In the genomic region with DNA sequence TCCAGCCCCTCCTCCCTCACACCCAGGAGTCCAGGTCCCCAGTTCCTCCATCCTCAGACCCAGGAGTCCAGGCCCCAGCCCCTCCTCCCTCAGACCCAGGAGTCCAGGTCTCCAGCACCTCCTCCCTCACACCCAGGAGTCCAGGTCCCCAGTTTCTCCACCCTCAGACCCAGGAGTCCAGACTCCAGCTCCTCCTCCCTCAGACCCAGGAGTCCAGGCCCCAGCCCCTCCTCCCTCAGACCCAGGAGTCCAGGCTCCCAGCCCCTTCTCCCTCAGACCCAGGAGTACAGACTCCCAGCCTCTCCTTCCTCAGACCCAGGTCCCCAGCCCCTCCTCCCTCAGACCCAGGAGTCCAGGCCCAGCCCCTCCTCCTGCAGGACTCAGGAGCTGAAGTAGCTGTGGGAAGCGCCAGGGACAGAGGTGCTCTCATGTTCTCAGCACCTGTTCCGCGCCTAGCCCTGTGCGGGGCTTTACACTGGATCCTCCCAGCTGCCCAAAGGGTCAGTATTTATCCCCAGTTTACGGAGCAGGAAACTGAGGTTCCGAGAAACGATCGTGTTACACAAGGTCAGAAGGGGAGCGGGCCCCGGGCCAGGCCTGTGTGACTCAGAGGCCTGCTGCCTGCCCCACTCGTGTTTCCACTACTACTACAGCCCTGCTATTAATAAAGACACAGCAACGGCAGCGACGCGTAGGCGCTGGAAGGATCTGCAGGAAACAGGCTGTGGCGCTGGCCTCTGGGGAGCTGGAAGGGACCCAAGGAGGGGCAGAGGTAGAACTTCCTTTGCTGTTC, we compare ENCODE assay signal across 8 cellular contexts. TPM values are rescaled to one million over a fixed set of nuclear protein-coding genes. Genes with fewer than 3 reads are reported as not detected.
DNase-seq lines count a peak whose midpoint lies in the region; ATAC-seq and TF ChIP-seq lines count a peak whose summit lies in the region.

No MANE protein-coding gene starts in this region.

- no peak for TF ChIP-seq POLR2A in body of pancreas (IDR thresholded peaks at IDR 0.05)
- no peak for TF ChIP-seq POLR2A in transverse colon (IDR thresholded peaks at IDR 0.05)

- peak overlapping the region in 2 of 4 donors; percentile 25 to 34 for H3K27ac ChIP-seq in body of pancreas
- H3K27ac ChIP-seq in transverse colon, result peak overlapping the region; percentile 56 to 67 (median 62)

- no peak overlapping the region for H3K4me3 ChIP-seq in body of pancreas
- H3K4me3 ChIP-seq in transverse colon, result no peak overlapping the region

- ATAC-seq in body of pancreas, result peak; percentile 57
- ATAC-seq in left lobe of liver, result peak; percentile 69
- no peak for ATAC-seq in GM21360 (IDR thresholded peaks at IDR 0.05; ENCODE audit: unreplicated experiment)

- TF ChIP-seq CTCF in body of pancreas (IDR thresholded peaks at IDR 0.05), result no peak
- no peak for TF ChIP-seq CTCF in transverse colon (IDR thresholded peaks at IDR 0.05)

- DNase-seq in HS-27A (ENCODE audit: low read depth), result peak; percentile 55
- DNase-seq in body of pancreas, result peak; percentile 37 to 73 (median 54)
- peak; percentile 53 for DNase-seq in left lobe of liver (ENCODE audit: low spot score)
- peak; percentile 55 for DNase-seq in transverse colon
- no peak for DNase-seq in NCI-H82 (lab: John Stamatoyannopoulos, UW)
- DNase-seq in stimulated activated CD8-positive, alpha-beta memory T cell treated with anti-CD3 and anti-CD28 coated beads, Interleukin-4, amount 100 ng/mL, for 48 hours, result no peak
- no peak for DNase-seq in LoVo (ENCODE audit: low spot score)

- H3K36me3 ChIP-seq in body of pancreas (replicated peaks in 1 of 2; ENCODE audit: insufficient read depth in 1 of 2, low read depth in 2 of 2) (no peaks in the 10 kb centered on the region), transverse colon (no peaks in the 10 kb centered on the region)

- H3K4me1 ChIP-seq in body of pancreas (peaks cover 9% of the 10 kb centered on the region), transverse colon (peaks cover 0 to 11% (median 7%) of the 10 kb centered on the region in 4 donors)

- peaks cover 0 to 3% of the 10 kb centered on the region in 2 donors for H3K27me3 ChIP-seq in body of pancreas
- H3K27me3 ChIP-seq in transverse colon, result peaks cover 21% of the 10 kb centered on the region

- 52 to 57% methylated on average over 7 to 17 of the region's 17 CpGs for WGBS in body of pancreas, 2 donors
- 15 to 56% methylated on average over 5 to 17 of the region's 17 CpGs for WGBS in transverse colon (ENCODE audit: low coverage in 1 of 2), 2 donors

- H3K9me3 ChIP-seq in body of pancreas, result no peaks in the 10 kb centered on the region
- no peaks in the 10 kb centered on the region for H3K9me3 ChIP-seq in transverse colon

- no peak for TF ChIP-seq EP300 in transverse colon (IDR thresholded peaks at IDR 0.05; ENCODE audit: low read depth)

- intact Hi-C loops in body of pancreas (cut with DNase I), result no loop called here
- intact Hi-C loops in transverse colon (cut with DNase I; ENCODE audit: low total_unique reads), result no loop called here

- in situ Hi-C loops in transverse colon (cut with MboI; ENCODE audit: low pct_ligation_motif_present in 1 of 4, low pct_unique_long_range_greater_than_20kb in 1 of 4, low sequenced_read_pairs in 3 of 4), result no loop called here

RNA-seq across cellular contexts. Expression of a gene that starts 1.7 kb away (rescaled TPM):
- total RNA-seq in body of pancreas (not detected), left lobe of liver (not detected), transverse colon (not detected)

RNA-seq across cellular contexts. Expression of a gene that starts 10.1 kb away (rescaled TPM):
- total RNA-seq in body of pancreas, result not detected
- total RNA-seq in left lobe of liver, result not detected
- total RNA-seq in transverse colon, result not detected

RNA-seq across cellular contexts. Expression of a gene that starts 33.6 kb away (rescaled TPM):
- total RNA-seq in body of pancreas (1 to 10 TPM; 3.3 to 6.2 TPM), left lobe of liver (4.5 TPM), transverse colon (1 to 10 TPM; 2.0 to 5.6 (median 2.9) TPM)

RNA-seq across cellular contexts. Expression of a gene that starts 52.3 kb away (rescaled TPM):
- total RNA-seq in body of pancreas, result 10 to 100 TPM in 1 of 2 donors, 1 to 10 TPM in 1; 5.7 to 13.5 TPM
- 6.7 TPM for total RNA-seq in left lobe of liver
- 100 to 1,000 TPM in 1 of 4 donors, 10 to 100 TPM in 1, 1 to 10 TPM in 2; 8.5 to 137 (median 18.3) TPM for total RNA-seq in transverse colon

RNA-seq across cellular contexts. Expression of a gene that starts 53.1 kb away (rescaled TPM):
- total RNA-seq in body of pancreas, result 10 to 100 TPM; 29.7 to 45.4 TPM
- 13.2 TPM for total RNA-seq in left lobe of liver
- total RNA-seq in transverse colon, result 10 to 100 TPM; 17.7 to 51.1 (median 37.9) TPM

Comparison
In these comparisons a context has a peak if more than half of its experiments do, and no peak if none do; other contexts are left out.
1. DNase-seq: peak in HS-27A (single experiment), body of pancreas (4 of 4), left lobe of liver (single experiment) and transverse colon (single experiment); none in NCI-H82 (single experiment), stimulated activated CD8-positive, alpha-beta memory T cell treated with anti-CD3 and anti-CD28 coated beads, Interleukin-4, amount 100 ng/mL, for 48 hours (single experiment) and LoVo (single experiment).